In genomic region chr5:77775773-77776605, GRCh38 we compare ENCODE assay signal across 8 cellular contexts. TPM values are rescaled to one million over a fixed set of nuclear protein-coding genes. Genes with fewer than 3 reads are reported as not detected.
DNase-seq lines count a peak whose midpoint lies in the region; ATAC-seq, FAIRE-seq and TF ChIP-seq lines count a peak whose summit lies in the region.

TSS of gene TBCA (minus strand) at chr5:77776339. CDS start at chr5:77776257, 82 bp downstream.

- TF ChIP-seq POLR2A in GM19099 (IDR thresholded peaks at IDR 0.05; ENCODE audit: extremely low read depth, insufficient read length, low read depth) = peak; percentile 79

- peak; percentile 82 for ATAC-seq in HG03378 (IDR thresholded peaks at IDR 0.05; ENCODE audit: unreplicated experiment)

- FAIRE-seq in kidney (lab: Jason Lieb, UNC) = no peak

- peak within 1 kb of the TSS; percentile 91 to 96 for H3K9ac ChIP-seq in kidney (ENCODE audit: low read length in 2 of 2)

- DNase-seq in BE2C (peak; percentile 95), NCI-H446 treated with DMSO at 0.1 percent for 48 hours (lab: John Stamatoyannopoulos, UW) (peak; percentile 78), cerebellar cortex (ENCODE audit: low spot score) (peak; percentile 86), kidney (peak; percentile 96)
- peak; percentile 95 for DNase-seq in activated CD4-positive, CD25-positive, alpha-beta regulatory T cell treated with anti-CD3 and anti-CD28 coated beads, Interleukin-2, amount 50 U/mL, for 72 hours
- peak; percentile 91 for DNase-seq in stimulated activated CD4-positive, alpha-beta T cell treated with anti-CD3 and anti-CD28 coated beads, Interleukin-15, amount 100 ng/mL, for 24 hours

- H3K36me3 ChIP-seq in BE2C (peaks cover 15% of the 10 kb centered on the region), kidney (ENCODE audit: control insufficient read depth in 1 of 2, insufficient read depth in 2 of 2, low read length in 2 of 2) (no peaks in the 10 kb centered on the region)

- H3K9me3 ChIP-seq in BE2C (no peaks in the 10 kb centered on the region), kidney (ENCODE audit: control insufficient read depth in 1 of 2, low read length in 2 of 2) (no peaks in the 10 kb centered on the region)

- H3K27me3 ChIP-seq in BE2C = no peaks in the 10 kb centered on the region

- H3K27ac ChIP-seq in kidney (ENCODE audit: low read depth in 2 of 2, low read length in 2 of 2) = peak within 1 kb of the TSS; percentile 90 to 95

- TF ChIP-seq CTCF in BE2C (IDR thresholded peaks at IDR 0.05; ENCODE audit: low read depth, low read length) (no peak), kidney (IDR thresholded peaks at IDR 0.05; ENCODE audit: borderline replicate concordance, extremely low read depth, insufficient read depth) (no peak)

- H3K4me3 ChIP-seq in BE2C (ENCODE audit: low read depth, low read length) (peak within 1 kb of the TSS; percentile 78), kidney (ENCODE audit: low read length in 2 of 2) (peak within 1 kb of the TSS; percentile 73 to 95)

- intact Hi-C loops in kidney (cut with DNase I) = no loop called here

- H3K4me1 ChIP-seq in BE2C (no peaks in the 10 kb centered on the region; the same call in 1 of the 2 replicates), kidney (ENCODE audit: control insufficient read depth in 1 of 2, insufficient read depth in 1 of 2, low read depth in 1 of 2, low read length in 2 of 2) (peaks cover 12 to 18% of the 10 kb centered on the region in 2 donors)

RNA-seq across cellular contexts. Expression of gene TBCA, which starts in this region (rescaled TPM):
- polyA plus RNA-seq in BE2C (2012; ENCODE audit: insufficient read depth, insufficient read length, low read depth) = 315 TPM
- 124 TPM for total RNA-seq in kidney
- polyA plus RNA-seq in kidney (ENCODE audit: insufficient read depth, low read depth, low replicate concordance) = 407 TPM

Comparison
In these comparisons a context has a peak if more than half of its experiments do, and no peak if none do; other contexts are left out.
1. Peak in every context shown above with its lines: DNase-seq, ATAC-seq, H3K4me3 ChIP-seq and H3K27ac ChIP-seq.